In the genomic region with DNA sequence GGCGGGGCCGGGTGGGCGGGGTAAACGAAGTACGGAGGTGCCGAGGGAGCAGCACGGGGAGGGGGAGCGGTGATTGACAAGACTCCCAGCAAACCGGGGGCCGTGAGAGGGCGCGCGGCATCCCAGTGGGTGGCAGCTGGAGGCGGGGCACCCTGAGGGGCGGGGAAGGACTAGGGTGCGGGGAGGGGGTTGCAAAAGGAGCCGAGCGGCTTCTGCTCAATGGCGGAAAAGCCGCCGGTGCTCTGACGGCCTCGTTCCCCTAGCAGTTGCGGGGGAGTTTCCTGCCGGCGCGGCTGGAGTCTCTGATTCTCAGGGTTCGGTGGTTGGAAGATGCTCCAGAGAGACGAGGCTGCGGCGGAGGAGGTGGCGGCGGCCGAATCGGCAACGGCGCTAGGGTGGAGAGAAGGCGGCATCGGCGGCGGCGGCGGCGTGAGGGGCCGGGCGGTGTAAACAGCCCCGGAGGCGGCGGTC, we compare ENCODE assay signal across 1 cellular context.
A peak's percentile ranks its signal among the peaks of the same experiment; 100 is the strongest.
TF ChIP-seq lines count a peak whose summit lies in the region.

A gene (plus strand): TSS at position 192 of the 471 bp plus-strand sequence. CDS start 32,325 bp downstream, outside the sequence.

TF ChIP-seq in IMR-90, 13 proteins besides CTCF, POLR2A, EP300 and RAD21 (continued from another document):
- TF ChIP-seq, protein P1, sequence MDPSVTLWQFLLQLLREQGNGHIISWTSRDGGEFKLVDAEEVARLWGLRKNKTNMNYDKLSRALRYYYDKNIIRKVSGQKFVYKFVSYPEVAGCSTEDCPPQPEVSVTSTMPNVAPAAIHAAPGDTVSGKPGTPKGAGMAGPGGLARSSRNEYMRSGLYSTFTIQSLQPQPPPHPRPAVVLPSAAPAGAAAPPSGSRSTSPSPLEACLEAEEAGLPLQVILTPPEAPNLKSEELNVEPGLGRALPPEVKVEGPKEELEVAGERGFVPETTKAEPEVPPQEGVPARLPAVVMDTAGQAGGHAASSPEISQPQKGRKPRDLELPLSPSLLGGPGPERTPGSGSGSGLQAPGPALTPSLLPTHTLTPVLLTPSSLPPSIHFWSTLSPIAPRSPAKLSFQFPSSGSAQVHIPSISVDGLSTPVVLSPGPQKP (IDR thresholded peaks at IDR 0.05; ENCODE audit: borderline replicate concordance, low read depth, low read length), result no peak
- TF ChIP-seq CEBPB (IDR thresholded peaks at IDR 0.05; ENCODE audit: low read depth, low read length) (no peak), SMC3 (IDR thresholded peaks at IDR 0.05; ENCODE audit: low read depth, low read length) (no peak), MAFK (IDR thresholded peaks at IDR 0.05; ENCODE audit: low read depth, low read length) (no peak), BHLHE40 (IDR thresholded peaks at IDR 0.05; ENCODE audit: low read depth, low read length) (no peak), CHD1 (IDR thresholded peaks at IDR 0.05; ENCODE audit: low read depth, low read length) (no peak), RFX5 (IDR thresholded peaks at IDR 0.05; ENCODE audit: low read depth, low read length) (no peak), NFE2L2 (IDR thresholded peaks at IDR 0.05; ENCODE audit: low read depth, low read length) (no peak)
- TF ChIP-seq, protein P2, sequence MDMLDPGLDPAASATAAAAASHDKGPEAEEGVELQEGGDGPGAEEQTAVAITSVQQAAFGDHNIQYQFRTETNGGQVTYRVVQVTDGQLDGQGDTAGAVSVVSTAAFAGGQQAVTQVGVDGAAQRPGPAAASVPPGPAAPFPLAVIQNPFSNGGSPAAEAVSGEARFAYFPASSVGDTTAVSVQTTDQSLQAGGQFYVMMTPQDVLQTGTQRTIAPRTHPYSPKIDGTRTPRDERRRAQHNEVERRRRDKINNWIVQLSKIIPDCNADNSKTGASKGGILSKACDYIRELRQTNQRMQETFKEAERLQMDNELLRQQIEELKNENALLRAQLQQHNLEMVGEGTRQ (IDR thresholded peaks at IDR 0.05; ENCODE audit: low read depth, low read length), result peak; percentile 26; the same call in 1 of the 2 replicates
